1 cellular context compared by ENCODE assay signal in the genomic region with DNA sequence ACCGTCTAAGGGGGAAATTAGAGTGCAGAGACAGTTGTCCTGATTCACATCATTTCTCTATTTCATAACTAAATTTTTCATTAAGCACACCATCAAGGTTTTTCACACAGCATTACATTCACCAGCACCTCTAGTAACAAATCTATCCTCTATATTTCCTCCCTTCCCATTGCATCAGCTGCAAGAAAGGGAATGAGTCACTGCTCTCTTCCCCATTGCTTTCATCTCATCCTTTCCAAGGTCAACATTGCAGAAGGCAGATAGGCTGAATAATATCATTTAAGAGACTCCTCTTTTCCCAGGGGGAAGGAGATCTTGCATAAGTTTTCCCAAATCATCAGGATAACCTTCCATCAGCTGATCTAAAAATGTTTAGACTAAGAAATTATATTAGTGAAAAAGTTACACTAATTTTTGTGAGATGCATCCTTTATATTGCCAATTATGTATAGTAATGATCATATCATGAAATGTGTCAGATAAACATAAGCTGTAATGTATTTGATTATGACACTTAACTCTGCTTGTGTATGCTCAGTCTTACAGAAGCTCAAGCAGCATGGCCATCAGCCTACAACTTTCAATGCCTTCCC.
A peak's percentile ranks its signal among the peaks of the same experiment; 100 is the strongest.
TF ChIP-seq lines count a peak whose summit lies in the region.

No MANE protein-coding gene starts in this region.

TF ChIP-seq in K562, 482 proteins besides CTCF, POLR2A, EP300 and RAD21 (continues in another document):
- TF ChIP-seq, protein P1, sequence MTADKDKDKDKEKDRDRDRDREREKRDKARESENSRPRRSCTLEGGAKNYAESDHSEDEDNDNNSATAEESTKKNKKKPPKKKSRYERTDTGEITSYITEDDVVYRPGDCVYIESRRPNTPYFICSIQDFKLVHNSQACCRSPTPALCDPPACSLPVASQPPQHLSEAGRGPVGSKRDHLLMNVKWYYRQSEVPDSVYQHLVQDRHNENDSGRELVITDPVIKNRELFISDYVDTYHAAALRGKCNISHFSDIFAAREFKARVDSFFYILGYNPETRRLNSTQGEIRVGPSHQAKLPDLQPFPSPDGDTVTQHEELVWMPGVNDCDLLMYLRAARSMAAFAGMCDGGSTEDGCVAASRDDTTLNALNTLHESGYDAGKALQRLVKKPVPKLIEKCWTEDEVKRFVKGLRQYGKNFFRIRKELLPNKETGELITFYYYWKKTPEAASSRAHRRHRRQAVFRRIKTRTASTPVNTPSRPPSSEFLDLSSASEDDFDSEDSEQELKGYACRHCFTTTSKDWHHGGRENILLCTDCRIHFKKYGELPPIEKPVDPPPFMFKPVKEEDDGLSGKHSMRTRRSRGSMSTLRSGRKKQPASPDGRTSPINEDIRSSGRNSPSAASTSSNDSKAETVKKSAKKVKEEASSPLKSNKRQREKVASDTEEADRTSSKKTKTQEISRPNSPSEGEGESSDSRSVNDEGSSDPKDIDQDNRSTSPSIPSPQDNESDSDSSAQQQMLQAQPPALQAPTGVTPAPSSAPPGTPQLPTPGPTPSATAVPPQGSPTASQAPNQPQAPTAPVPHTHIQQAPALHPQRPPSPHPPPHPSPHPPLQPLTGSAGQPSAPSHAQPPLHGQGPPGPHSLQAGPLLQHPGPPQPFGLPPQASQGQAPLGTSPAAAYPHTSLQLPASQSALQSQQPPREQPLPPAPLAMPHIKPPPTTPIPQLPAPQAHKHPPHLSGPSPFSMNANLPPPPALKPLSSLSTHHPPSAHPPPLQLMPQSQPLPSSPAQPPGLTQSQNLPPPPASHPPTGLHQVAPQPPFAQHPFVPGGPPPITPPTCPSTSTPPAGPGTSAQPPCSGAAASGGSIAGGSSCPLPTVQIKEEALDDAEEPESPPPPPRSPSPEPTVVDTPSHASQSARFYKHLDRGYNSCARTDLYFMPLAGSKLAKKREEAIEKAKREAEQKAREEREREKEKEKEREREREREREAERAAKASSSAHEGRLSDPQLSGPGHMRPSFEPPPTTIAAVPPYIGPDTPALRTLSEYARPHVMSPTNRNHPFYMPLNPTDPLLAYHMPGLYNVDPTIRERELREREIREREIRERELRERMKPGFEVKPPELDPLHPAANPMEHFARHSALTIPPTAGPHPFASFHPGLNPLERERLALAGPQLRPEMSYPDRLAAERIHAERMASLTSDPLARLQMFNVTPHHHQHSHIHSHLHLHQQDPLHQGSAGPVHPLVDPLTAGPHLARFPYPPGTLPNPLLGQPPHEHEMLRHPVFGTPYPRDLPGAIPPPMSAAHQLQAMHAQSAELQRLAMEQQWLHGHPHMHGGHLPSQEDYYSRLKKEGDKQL (CRISPR knock-in tag; IDR thresholded peaks at IDR 0.05; ENCODE audit: borderline replicate concordance) = no peak
- TF ChIP-seq SPI1 (IDR thresholded peaks at IDR 0.05; ENCODE audit: borderline replicate concordance, low read depth, low read length) (no peak; the same call in 1 of the 2 replicates), ARID1B (IDR thresholded peaks at IDR 0.05) (peak; percentile 85), RBFOX2 (IDR thresholded peaks at IDR 0.05; ENCODE audit: low read depth, low read length) (0 out of 2 replicates have a peak, but pooled peaks have one; percentile 30), ZNF436 (CRISPR knock-in tag; IDR thresholded peaks at IDR 0.05) (no peak), RB1 (IDR thresholded peaks at IDR 0.05; ENCODE audit: low read depth) (no peak), CBFA2T3 (IDR thresholded peaks at IDR 0.05) (0 out of 2 replicates have a peak, but pooled peaks have one; percentile 20), GATA2 (CRISPR knock-in tag; IDR thresholded peaks at IDR 0.05) (no peak), SRSF7 (optimal IDR thresholded peaks at IDR 0.05; ENCODE audit: low read depth, low read length) (no peak), SMAD4 (CRISPR knock-in tag; conservative IDR thresholded peaks at IDR 0.05) (peak; percentile 45), ZEB2 (IDR thresholded peaks at IDR 0.05) (peak; percentile 62; the same call in 1 of the 2 replicates), NCOR1 (IDR thresholded peaks at IDR 0.05) (peak; percentile 6; the same call in 1 of the 2 replicates), FOXK2 (conservative IDR thresholded peaks at IDR 0.05 in 1 of 2, IDR thresholded peaks at IDR 0.05 in 1 of 2; ENCODE audit: low read depth in 2 of 2) (peak in 1 of 2 experiments; percentile 47; a peak in 1 of 4 replicates), RAD51 (IDR thresholded peaks at IDR 0.05; ENCODE audit: borderline replicate concordance, low read depth) (no peak), RBM22 (IDR thresholded peaks at IDR 0.05; ENCODE audit: low read depth, low read length, poor library complexity, severe bottlenecking) (no peak), RCOR1 (IDR thresholded peaks at IDR 0.05; ENCODE audit: borderline replicate concordance in 1 of 2, low read depth in 2 of 2, low read length in 2 of 2) (peak in 1 of 2 experiments; percentile 90; a peak in 2 of 4 replicates), ZNF311 (CRISPR knock-in tag; IDR thresholded peaks at IDR 0.05) (0 out of 2 replicates have a peak, but pooled peaks have one; percentile 46), TCF7 (IDR thresholded peaks at IDR 0.05; ENCODE audit: borderline replicate concordance) (peak; percentile 84), RNF2 (IDR thresholded peaks at IDR 0.05) (0 out of 2 replicates have a peak, but pooled peaks have one; percentile 32), BACH1 (tag; IDR thresholded peaks at IDR 0.05) (no peak), HDAC2 (IDR thresholded peaks at IDR 0.05) (peak; percentile 57; the same call in 1 of the 2 replicates), ZNF140 (CRISPR knock-in tag; IDR thresholded peaks at IDR 0.05) (0 out of 2 replicates have a peak, but pooled peaks have one; percentile 18), ESRRA (IDR thresholded peaks at IDR 0.05; ENCODE audit: borderline replicate concordance, low read depth) (peak; percentile 97), DPF2 (IDR thresholded peaks at IDR 0.05) (peak; percentile 86), ZNF324 (CRISPR knock-in tag; IDR thresholded peaks at IDR 0.05) (0 out of 2 replicates have a peak, but pooled peaks have one; percentile 20), C11orf30 (IDR thresholded peaks at IDR 0.05; ENCODE audit: low read depth) (peak; percentile 25; the same call in 1 of the 2 replicates), FOXA3 (CRISPR knock-in tag; conservative IDR thresholded peaks at IDR 0.05 in 1 of 2, IDR thresholded peaks at IDR 0.05 in 1 of 2) (peak in 1 of 2 experiments; percentile 78; a peak in 2 of 4 replicates), ATF7 (IDR thresholded peaks at IDR 0.05) (peak; percentile 83), MTA1 (IDR thresholded peaks at IDR 0.05; ENCODE audit: borderline replicate concordance) (0 out of 2 replicates have a peak, but pooled peaks have one; percentile 17), MCM5 (IDR thresholded peaks at IDR 0.05; ENCODE audit: low read depth) (no peak), SAFB (IDR thresholded peaks at IDR 0.05; ENCODE audit: borderline replicate concordance, low read depth, low read length) (no peak), NR3C1 (CRISPR knock-in tag; IDR thresholded peaks at IDR 0.05) (no peak), ZNF76 (CRISPR knock-in tag; IDR thresholded peaks at IDR 0.05; ENCODE audit: borderline replicate concordance) (no peak), DMBX1 (CRISPR knock-in tag; IDR thresholded peaks at IDR 0.05; ENCODE audit: borderline replicate concordance) (peak; percentile 15; the same call in 1 of the 2 replicates), PHF8 (IDR thresholded peaks at IDR 0.05; ENCODE audit: borderline replicate concordance, low read length) (no peak), POLR2AphosphoS5 (IDR thresholded peaks at IDR 0.05; ENCODE audit: control insufficient read depth, insufficient read depth, low read depth, low read length) (no peak), MEIS2 (IDR thresholded peaks at IDR 0.05; ENCODE audit: partially characterized antibody) (peak; percentile 46), TCF7L2 (IDR thresholded peaks at IDR 0.05; ENCODE audit: low read depth, low read length) (peak; percentile 50; the same call in 1 of the 2 replicates), GABPA (tag; conservative IDR thresholded peaks at IDR 0.05; ENCODE audit: low read depth) (no peak), ZC3H11A (IDR thresholded peaks at IDR 0.05; ENCODE audit: low read depth, low read length) (no peak), JUN (IDR thresholded peaks at IDR 0.05; ENCODE audit: borderline replicate concordance, low read depth, low read length) (peak; percentile 99), JUN (CRISPR knock-in tag; IDR thresholded peaks at IDR 0.05; ENCODE audit: borderline replicate concordance) (no peak), CTBP1 (IDR thresholded peaks at IDR 0.05; ENCODE audit: borderline replicate concordance) (peak; percentile 83), JUNB (CRISPR knock-in tag; conservative IDR thresholded peaks at IDR 0.05) (peak; percentile 57; the same call in 1 of the 2 replicates)
- TF ChIP-seq, protein P2, sequence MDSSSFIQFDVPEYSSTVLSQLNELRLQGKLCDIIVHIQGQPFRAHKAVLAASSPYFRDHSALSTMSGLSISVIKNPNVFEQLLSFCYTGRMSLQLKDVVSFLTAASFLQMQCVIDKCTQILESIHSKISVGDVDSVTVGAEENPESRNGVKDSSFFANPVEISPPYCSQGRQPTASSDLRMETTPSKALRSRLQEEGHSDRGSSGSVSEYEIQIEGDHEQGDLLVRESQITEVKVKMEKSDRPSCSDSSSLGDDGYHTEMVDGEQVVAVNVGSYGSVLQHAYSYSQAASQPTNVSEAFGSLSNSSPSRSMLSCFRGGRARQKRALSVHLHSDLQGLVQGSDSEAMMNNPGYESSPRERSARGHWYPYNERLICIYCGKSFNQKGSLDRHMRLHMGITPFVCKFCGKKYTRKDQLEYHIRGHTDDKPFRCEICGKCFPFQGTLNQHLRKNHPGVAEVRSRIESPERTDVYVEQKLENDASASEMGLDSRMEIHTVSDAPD (CRISPR knock-in tag; IDR thresholded peaks at IDR 0.05) = no peak
- TF ChIP-seq, protein P3, sequence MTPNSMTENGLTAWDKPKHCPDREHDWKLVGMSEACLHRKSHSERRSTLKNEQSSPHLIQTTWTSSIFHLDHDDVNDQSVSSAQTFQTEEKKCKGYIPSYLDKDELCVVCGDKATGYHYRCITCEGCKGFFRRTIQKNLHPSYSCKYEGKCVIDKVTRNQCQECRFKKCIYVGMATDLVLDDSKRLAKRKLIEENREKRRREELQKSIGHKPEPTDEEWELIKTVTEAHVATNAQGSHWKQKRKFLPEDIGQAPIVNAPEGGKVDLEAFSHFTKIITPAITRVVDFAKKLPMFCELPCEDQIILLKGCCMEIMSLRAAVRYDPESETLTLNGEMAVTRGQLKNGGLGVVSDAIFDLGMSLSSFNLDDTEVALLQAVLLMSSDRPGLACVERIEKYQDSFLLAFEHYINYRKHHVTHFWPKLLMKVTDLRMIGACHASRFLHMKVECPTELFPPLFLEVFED (CRISPR knock-in tag; conservative IDR thresholded peaks at IDR 0.05) = peak; percentile 66; the same call in 1 of the 2 replicates
- TF ChIP-seq, protein P4, sequence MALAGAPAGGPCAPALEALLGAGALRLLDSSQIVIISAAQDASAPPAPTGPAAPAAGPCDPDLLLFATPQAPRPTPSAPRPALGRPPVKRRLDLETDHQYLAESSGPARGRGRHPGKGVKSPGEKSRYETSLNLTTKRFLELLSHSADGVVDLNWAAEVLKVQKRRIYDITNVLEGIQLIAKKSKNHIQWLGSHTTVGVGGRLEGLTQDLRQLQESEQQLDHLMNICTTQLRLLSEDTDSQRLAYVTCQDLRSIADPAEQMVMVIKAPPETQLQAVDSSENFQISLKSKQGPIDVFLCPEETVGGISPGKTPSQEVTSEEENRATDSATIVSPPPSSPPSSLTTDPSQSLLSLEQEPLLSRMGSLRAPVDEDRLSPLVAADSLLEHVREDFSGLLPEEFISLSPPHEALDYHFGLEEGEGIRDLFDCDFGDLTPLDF (CRISPR knock-in tag; IDR thresholded peaks at IDR 0.05) = no peak
- TF ChIP-seq, protein P5, sequence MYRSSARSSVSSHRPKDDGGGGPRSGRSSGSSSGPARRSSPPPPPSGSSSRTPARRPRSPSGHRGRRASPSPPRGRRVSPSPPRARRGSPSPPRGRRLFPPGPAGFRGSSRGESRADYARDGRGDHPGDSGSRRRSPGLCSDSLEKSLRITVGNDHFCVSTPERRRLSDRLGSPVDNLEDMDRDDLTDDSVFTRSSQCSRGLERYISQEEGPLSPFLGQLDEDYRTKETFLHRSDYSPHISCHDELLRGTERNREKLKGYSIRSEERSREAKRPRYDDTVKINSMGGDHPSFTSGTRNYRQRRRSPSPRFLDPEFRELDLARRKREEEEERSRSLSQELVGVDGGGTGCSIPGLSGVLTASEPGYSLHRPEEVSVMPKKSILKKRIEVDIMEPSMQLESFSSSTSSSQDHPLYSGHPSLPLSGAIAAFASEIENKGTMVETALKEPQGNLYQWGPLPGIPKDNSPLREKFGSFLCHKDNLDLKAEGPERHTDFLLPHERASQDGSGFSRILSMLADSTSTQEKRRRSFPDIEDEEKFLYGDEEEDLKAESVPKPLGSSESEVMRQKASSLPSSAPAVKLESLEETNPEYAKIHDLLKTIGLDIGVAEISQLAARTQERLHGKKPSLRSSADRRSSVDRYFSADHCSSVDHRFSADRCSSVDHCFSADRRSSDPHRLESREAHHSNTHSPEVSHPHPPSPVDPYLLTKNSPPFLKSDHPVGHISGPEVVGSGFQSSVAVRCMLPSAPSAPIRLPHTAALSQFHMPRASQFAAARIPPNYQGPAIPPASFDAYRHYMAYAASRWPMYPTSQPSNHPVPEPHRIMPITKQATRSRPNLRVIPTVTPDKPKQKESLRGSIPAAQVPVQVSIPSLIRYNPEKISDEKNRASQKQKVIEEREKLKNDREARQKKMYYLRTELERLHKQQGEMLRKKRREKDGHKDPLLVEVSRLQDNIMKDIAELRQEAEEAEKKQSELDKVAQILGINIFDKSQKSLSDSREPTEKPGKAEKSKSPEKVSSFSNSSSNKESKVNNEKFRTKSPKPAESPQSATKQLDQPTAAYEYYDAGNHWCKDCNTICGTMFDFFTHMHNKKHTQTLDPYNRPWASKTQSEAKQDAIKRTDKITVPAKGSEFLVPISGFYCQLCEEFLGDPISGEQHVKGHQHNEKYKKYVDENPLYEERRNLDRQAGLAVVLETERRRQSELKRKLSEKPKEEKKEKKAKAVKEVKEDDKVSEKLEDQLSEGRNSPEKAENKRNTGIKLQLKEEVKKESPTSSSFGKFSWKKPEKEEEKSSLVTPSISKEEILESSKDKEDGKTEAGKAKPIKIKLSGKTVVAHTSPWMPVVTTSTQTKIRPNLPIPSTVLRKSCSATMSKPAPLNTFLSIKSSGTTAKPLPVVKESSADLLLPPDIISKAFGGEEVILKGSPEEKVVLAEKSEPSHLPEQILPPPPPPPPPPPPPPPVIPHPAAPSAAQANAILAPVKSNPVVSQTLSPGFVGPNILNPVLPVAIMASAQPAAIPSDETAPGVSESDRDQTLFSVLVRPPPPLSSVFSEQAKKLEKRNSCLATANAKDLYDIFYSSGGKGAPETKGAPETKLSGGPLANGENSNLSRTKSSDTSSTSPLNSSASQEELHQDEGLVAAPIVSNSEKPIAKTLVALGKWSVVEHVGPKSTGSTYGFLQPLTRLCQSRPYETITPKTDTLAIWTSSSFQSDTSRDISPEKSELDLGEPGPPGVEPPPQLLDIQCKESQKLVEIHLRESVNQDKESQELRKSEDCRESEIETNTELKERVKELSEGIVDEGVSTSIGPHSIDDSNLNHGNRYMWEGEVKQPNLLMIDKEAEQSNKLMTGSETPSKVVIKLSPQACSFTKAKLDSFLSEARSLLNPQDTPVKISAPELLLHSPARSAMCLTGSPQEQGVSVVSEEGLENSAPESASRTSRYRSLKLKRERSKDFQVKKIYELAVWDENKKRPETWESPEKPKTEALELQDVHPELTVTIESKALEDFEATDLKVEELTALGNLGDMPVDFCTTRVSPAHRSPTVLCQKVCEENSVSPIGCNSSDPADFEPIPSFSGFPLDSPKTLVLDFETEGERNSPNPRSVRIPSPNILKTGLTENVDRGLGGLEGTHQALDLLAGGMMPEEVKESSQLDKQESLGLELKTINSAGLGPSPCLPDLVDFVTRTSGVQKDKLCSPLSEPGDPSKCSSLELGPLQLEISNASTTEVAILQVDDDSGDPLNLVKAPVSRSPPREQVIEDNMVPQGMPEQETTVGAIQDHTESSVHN (IDR thresholded peaks at IDR 0.05; ENCODE audit: borderline replicate concordance in 1 of 2, low read depth in 1 of 2) = peak; percentile 82; a peak in 3 of 4 replicates
